In genomic region chr14:44896275-44897040, GRCh38 we compare ENCODE assay signal across 1 cellular context.
TF ChIP-seq lines count a peak whose summit lies in the region.

No MANE protein-coding gene starts in this region.

TF ChIP-seq in GM12878, 131 proteins besides CTCF, POLR2A, EP300 and RAD21 (continued from another document):
- TF ChIP-seq PML (IDR thresholded peaks at IDR 0.05; ENCODE audit: low read length) (no peak), SMC3 (IDR thresholded peaks at IDR 0.05; ENCODE audit: borderline replicate concordance, low read length) (no peak), MLLT1 (IDR thresholded peaks at IDR 0.05) (0 out of 2 replicates have a peak, but pooled peaks have one; percentile 28), ZNF384 (IDR thresholded peaks at IDR 0.05; ENCODE audit: borderline replicate concordance, low read depth, low read length) (no peak), USF1 (IDR thresholded peaks at IDR 0.05; ENCODE audit: borderline replicate concordance, extremely low read length, insufficient read depth, low read depth, low read length) (no peak), WRNIP1 (IDR thresholded peaks at IDR 0.05; ENCODE audit: borderline replicate concordance, low read depth, low read length) (no peak), BMI1 (IDR thresholded peaks at IDR 0.05; ENCODE audit: borderline replicate concordance) (no peak), SREBF2 (IDR thresholded peaks at IDR 0.05; ENCODE audit: low read length) (no peak), BHLHE40 (IDR thresholded peaks at IDR 0.05; ENCODE audit: borderline replicate concordance in 1 of 2, low read depth in 2 of 2, low read length in 1 of 2) (no peak), HCFC1 (IDR thresholded peaks at IDR 0.05; ENCODE audit: low read length) (no peak), SKIL (IDR thresholded peaks at IDR 0.05; ENCODE audit: low read depth, poor library complexity, severe bottlenecking) (no peak), ZNF687 (IDR thresholded peaks at IDR 0.05) (no peak), TCF3 (IDR thresholded peaks at IDR 0.05; ENCODE audit: borderline replicate concordance, insufficient read depth, low read depth, low read length) (no peak), RAD51 (IDR thresholded peaks at IDR 0.05) (no peak), BCL3 (IDR thresholded peaks at IDR 0.05; ENCODE audit: borderline replicate concordance, insufficient read depth, low read depth, low read length, poor library complexity, severe bottlenecking) (no peak), CREB1 (IDR thresholded peaks at IDR 0.05; ENCODE audit: low read depth) (no peak), ATF2 (IDR thresholded peaks at IDR 0.05; ENCODE audit: low read length) (no peak), ATF7 (IDR thresholded peaks at IDR 0.05; ENCODE audit: low read depth) (peak; percentile 59; the same call in 1 of the 2 replicates)
- TF ChIP-seq, protein P1, sequence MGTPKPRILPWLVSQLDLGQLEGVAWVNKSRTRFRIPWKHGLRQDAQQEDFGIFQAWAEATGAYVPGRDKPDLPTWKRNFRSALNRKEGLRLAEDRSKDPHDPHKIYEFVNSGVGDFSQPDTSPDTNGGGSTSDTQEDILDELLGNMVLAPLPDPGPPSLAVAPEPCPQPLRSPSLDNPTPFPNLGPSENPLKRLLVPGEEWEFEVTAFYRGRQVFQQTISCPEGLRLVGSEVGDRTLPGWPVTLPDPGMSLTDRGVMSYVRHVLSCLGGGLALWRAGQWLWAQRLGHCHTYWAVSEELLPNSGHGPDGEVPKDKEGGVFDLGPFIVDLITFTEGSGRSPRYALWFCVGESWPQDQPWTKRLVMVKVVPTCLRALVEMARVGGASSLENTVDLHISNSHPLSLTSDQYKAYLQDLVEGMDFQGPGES (IDR thresholded peaks at IDR 0.05): no peak
- TF ChIP-seq, protein P2, sequence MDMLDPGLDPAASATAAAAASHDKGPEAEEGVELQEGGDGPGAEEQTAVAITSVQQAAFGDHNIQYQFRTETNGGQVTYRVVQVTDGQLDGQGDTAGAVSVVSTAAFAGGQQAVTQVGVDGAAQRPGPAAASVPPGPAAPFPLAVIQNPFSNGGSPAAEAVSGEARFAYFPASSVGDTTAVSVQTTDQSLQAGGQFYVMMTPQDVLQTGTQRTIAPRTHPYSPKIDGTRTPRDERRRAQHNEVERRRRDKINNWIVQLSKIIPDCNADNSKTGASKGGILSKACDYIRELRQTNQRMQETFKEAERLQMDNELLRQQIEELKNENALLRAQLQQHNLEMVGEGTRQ (IDR thresholded peaks at IDR 0.05; ENCODE audit: borderline replicate concordance, low read depth, low read length): no peak
- TF ChIP-seq, protein P3, sequence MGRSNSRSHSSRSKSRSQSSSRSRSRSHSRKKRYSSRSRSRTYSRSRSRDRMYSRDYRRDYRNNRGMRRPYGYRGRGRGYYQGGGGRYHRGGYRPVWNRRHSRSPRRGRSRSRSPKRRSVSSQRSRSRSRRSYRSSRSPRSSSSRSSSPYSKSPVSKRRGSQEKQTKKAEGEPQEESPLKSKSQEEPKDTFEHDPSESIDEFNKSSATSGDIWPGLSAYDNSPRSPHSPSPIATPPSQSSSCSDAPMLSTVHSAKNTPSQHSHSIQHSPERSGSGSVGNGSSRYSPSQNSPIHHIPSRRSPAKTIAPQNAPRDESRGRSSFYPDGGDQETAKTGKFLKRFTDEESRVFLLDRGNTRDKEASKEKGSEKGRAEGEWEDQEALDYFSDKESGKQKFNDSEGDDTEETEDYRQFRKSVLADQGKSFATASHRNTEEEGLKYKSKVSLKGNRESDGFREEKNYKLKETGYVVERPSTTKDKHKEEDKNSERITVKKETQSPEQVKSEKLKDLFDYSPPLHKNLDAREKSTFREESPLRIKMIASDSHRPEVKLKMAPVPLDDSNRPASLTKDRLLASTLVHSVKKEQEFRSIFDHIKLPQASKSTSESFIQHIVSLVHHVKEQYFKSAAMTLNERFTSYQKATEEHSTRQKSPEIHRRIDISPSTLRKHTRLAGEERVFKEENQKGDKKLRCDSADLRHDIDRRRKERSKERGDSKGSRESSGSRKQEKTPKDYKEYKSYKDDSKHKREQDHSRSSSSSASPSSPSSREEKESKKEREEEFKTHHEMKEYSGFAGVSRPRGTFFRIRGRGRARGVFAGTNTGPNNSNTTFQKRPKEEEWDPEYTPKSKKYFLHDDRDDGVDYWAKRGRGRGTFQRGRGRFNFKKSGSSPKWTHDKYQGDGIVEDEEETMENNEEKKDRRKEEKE (IDR thresholded peaks at IDR 0.05): no peak
- TF ChIP-seq, protein P4, sequence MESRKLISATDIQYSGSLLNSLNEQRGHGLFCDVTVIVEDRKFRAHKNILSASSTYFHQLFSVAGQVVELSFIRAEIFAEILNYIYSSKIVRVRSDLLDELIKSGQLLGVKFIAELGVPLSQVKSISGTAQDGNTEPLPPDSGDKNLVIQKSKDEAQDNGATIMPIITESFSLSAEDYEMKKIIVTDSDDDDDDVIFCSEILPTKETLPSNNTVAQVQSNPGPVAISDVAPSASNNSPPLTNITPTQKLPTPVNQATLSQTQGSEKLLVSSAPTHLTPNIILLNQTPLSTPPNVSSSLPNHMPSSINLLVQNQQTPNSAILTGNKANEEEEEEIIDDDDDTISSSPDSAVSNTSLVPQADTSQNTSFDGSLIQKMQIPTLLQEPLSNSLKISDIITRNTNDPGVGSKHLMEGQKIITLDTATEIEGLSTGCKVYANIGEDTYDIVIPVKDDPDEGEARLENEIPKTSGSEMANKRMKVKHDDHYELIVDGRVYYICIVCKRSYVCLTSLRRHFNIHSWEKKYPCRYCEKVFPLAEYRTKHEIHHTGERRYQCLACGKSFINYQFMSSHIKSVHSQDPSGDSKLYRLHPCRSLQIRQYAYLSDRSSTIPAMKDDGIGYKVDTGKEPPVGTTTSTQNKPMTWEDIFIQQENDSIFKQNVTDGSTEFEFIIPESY (IDR thresholded peaks at IDR 0.05): no peak
- TF ChIP-seq, protein P5, sequence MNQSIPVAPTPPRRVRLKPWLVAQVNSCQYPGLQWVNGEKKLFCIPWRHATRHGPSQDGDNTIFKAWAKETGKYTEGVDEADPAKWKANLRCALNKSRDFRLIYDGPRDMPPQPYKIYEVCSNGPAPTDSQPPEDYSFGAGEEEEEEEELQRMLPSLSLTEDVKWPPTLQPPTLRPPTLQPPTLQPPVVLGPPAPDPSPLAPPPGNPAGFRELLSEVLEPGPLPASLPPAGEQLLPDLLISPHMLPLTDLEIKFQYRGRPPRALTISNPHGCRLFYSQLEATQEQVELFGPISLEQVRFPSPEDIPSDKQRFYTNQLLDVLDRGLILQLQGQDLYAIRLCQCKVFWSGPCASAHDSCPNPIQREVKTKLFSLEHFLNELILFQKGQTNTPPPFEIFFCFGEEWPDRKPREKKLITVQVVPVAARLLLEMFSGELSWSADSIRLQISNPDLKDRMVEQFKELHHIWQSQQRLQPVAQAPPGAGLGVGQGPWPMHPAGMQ (IDR thresholded peaks at IDR 0.05; ENCODE audit: borderline replicate concordance): no peak
TF ChIP-seq in GM12878: peak in this region for 3.
